8 cellular contexts compared by ENCODE assay signal in the genomic region with DNA sequence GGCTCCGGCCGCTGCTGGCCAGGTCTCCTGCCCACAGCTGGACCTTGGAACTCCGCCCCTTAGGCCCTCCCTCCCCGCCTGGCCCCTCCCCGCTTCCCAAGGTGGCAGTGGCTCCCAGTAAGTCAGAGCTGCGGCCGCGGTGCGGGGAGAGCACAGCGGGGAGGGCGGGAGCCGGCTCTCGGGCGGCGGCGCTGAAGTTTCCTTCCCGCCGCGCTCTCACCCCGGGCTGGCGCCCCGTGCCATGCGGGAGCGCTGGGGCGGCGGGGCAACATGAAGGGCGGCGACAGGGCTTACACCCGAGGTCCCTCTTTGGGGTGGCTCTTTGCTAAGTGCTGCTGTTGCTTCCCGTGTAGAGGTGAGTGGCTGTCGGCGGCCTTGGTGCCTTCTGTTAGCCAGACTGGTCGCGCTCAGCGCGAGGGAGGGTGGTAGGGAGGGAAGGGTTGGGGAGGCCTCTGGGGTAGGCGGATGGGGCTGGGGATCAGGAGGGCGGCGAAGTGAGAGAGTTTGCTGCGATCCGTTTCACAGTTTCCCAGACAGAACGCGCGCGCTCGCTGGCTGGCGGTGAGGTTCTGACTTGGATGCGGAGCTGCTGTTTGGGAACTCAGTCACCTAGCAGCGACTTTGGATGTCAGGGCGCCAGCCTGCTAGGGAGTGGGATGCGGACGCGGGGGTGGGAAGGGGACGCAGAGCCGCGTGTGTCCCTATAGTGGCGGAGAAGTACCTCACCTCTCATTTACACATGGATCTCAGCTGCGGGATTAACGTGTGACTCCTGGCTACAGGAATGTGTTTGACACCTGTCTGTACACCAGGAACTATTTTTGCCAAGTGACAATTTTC.
A peak's percentile ranks its signal among the peaks of the same experiment; 100 is the strongest.
DNase-seq lines count a peak whose midpoint lies in the region; ATAC-seq and TF ChIP-seq lines count a peak whose summit lies in the region.

No MANE protein-coding gene starts in this region.

- H3K4me3 ChIP-seq in left ventricle myocardium inferior = peak overlapping the region; percentile 76

- peaks cover 52% of the 10 kb centered on the region for H3K4me1 ChIP-seq in left ventricle myocardium inferior

- TF ChIP-seq CTCF in GM10266 (IDR thresholded peaks at IDR 0.05; ENCODE audit: control insufficient read depth, insufficient read depth, low read depth, missing control alignments) (no peak), left ventricle myocardium inferior (IDR thresholded peaks at IDR 0.05; ENCODE audit: borderline replicate concordance) (peak; percentile 9)

- no peaks in the 10 kb centered on the region for H3K36me3 ChIP-seq in left ventricle myocardium inferior

- no peaks in the 10 kb centered on the region for H3K9me3 ChIP-seq in left ventricle myocardium inferior (replicated peaks)

- intact Hi-C loops in left ventricle myocardium inferior (cut with micrococcal nuclease) (no loop called here), posterior cingulate gyrus (cut with DNase I) (no loop called here)

- peak; percentile 36 for DNase-seq in GM10266 (ENCODE audit: extremely low spot score)
- peak; percentile 27 for DNase-seq in NCI-H774 (lab: John Stamatoyannopoulos, UW)
- peak; percentile 36 for DNase-seq in activated naive CD4-positive, alpha-beta T cell treated with anti-CD3 and anti-CD28 coated beads, Interleukin-2, amount 50 U/mL, for 16 hours
- DNase-seq in left ventricle myocardium inferior = peak; percentile 84
- DNase-seq in posterior cingulate gyrus = peak in 8 of 10 donors; percentile 20 to 87 (median 42)
- DNase-seq in NCI-H446 (lab: John Stamatoyannopoulos, UW) = no peak

- H3K27me3 ChIP-seq in left ventricle myocardium inferior (ENCODE audit: low read depth) = no peaks in the 10 kb centered on the region

- no peak for ATAC-seq in HG02973 (IDR thresholded peaks at IDR 0.05; ENCODE audit: unreplicated experiment)
- no peak for ATAC-seq in HG03571 (IDR thresholded peaks at IDR 0.05; ENCODE audit: unreplicated experiment)

- H3K27ac ChIP-seq in left ventricle myocardium inferior (replicated peaks) = peak overlapping the region; percentile 89

Comparison
In these comparisons a context has a peak if more than half of its experiments do, and no peak if none do; other contexts are left out.
1. DNase-seq: peak in GM10266 (single experiment), NCI-H774 (single experiment), activated naive CD4-positive, alpha-beta T cell treated with anti-CD3 and anti-CD28 coated beads, Interleukin-2, amount 50 U/mL, for 16 hours (single experiment), left ventricle myocardium inferior (single experiment) and posterior cingulate gyrus (8 of 10); none in NCI-H446 (0 of 2).